Comparison of ENCODE assay signal across 17 cellular contexts in genomic region chr19:56312787-56313343, GRCh38. TPM values are rescaled to one million over a fixed set of nuclear protein-coding genes. Genes with fewer than 3 reads are reported as not detected.
DNase-seq lines count a peak whose midpoint lies in the region; ATAC-seq, FAIRE-seq and TF ChIP-seq lines count a peak whose summit lies in the region.
"Had no signal": no experiment of that assay in that cellular context is flagged by ENCODE, and none has a peak within 500 bp of the region (broad histone marks: within the 10 kb centered on the region; RNA-seq: fewer than 3 reads in every experiment).

No MANE protein-coding gene starts in this region.

- H3K27me3 Mint-ChIP-seq in Caco-2 (ENCODE audit: insufficient read depth, unreplicated experiment) (no peaks in the 10 kb centered on the region), memory B cell (no peaks in the 10 kb centered on the region)
- H3K27me3 Mint-ChIP-seq in activated CD8-positive, alpha-beta T cell treated with anti-CD3 and anti-CD28 coated beads for 36 hours, result no peaks in the 10 kb centered on the region

- H3K36me3 Mint-ChIP-seq in Caco-2 (ENCODE audit: insufficient read depth, unreplicated experiment), result peaks cover 33% of the 10 kb centered on the region
- H3K36me3 Mint-ChIP-seq in activated CD8-positive, alpha-beta T cell treated with anti-CD3 and anti-CD28 coated beads for 36 hours (ENCODE audit: low read depth), result peaks cover 28% of the 10 kb centered on the region
- H3K36me3 Mint-ChIP-seq in memory B cell, result peaks cover 14% of the 10 kb centered on the region

- TF ChIP-seq POLR2A in H54 (IDR thresholded peaks at IDR 0.05; ENCODE audit: low read depth, low read length), result no peak

- H3K4me3 ChIP-seq in Caco-2 (ENCODE audit: low read depth, low read length), result no peak overlapping the region

- no peak for TF ChIP-seq CTCF in 22Rv1 (IDR thresholded peaks at IDR 0.05)
- TF ChIP-seq CTCF in Caco-2 (IDR thresholded peaks at IDR 0.05; ENCODE audit: insufficient read depth in 1 of 2, low read depth in 1 of 2, low read length in 1 of 2, severe bottlenecking in 1 of 2, unreplicated experiment in 1 of 2), result no peak
- no peak for TF ChIP-seq CTCF in activated CD8-positive, alpha-beta T cell treated with anti-CD3 and anti-CD28 coated beads for 36 hours (IDR thresholded peaks at IDR 0.05)

- BruUV-seq in Caco-2 (replicated peaks; lab: Mats Ljungman, UMichigan), result no TSS peak

- no peaks in the 10 kb centered on the region for H3K27me3 ChIP-seq in Caco-2 (replicated peaks; ENCODE audit: control insufficient read depth, insufficient read depth, low read length)
- H3K27me3 ChIP-seq: transverse colon had no signal

- DNase-seq in Caco-2 (no peak), memory B cell (ENCODE audit: low spot score in 2 of 2) (no peak), SK-N-DZ (ENCODE audit: low spot score) (no peak), H54 (ENCODE audit: insufficient read length, low spot score) (no peak)
- DNase-seq in activated CD8-positive, alpha-beta T cell treated with anti-CD3 and anti-CD28 coated beads for 36 hours, result peak; percentile 9
- no peak for DNase-seq in stimulated activated CD4-positive, alpha-beta T cell treated with anti-CD3 and anti-CD28 coated beads, Interleukin-12 subunit alpha, Interleukin-12 subunit beta, amount 100 ng/mL, for 4 hours
- DNase-seq: AML-193, foreskin fibroblast, NCI-H1417, NCI-H446 treated with DMSO at 0.1 percent for 48 hours, transverse colon had no signal

- H3K4me3 Mint-ChIP-seq in Caco-2 (ENCODE audit: unreplicated experiment) (peak overlapping the region; percentile 86), memory B cell (peak overlapping the region; percentile 56)
- H3K4me3 Mint-ChIP-seq in activated CD8-positive, alpha-beta T cell treated with anti-CD3 and anti-CD28 coated beads for 36 hours, result peak overlapping the region; percentile 89

- no peaks in the 10 kb centered on the region for H3K36me3 ChIP-seq in Caco-2 (ENCODE audit: control insufficient read depth, insufficient read depth, low read length)
- H3K36me3 ChIP-seq: transverse colon had no signal

- H3K9me3 ChIP-seq in Caco-2, result no peaks in the 10 kb centered on the region
- H3K9me3 ChIP-seq: transverse colon had no signal

- H3K27ac ChIP-seq in 22Rv1, result peak overlapping the region; percentile 94; the same call in 1 of the 2 replicates

- peaks cover 9% of the 10 kb centered on the region; the same call in 1 of the 2 replicates for H3K4me1 ChIP-seq in Caco-2

- POLR2A ChIA-PET in Caco-2 (lab: Charles Lee), result no interaction called here
- POLR2A ChIA-PET in activated CD8-positive, alpha-beta T cell treated with anti-CD3 and anti-CD28 coated beads for 36 hours (lab: Charles Lee), result no interaction called here

- no peak for FAIRE-seq in H54 (lab: Jason Lieb, UNC)
- FAIRE-seq: bronchial epithelial cell, GM12891 had no signal

- H3K4me1 Mint-ChIP-seq in Caco-2 (ENCODE audit: low read depth, unreplicated experiment), result peaks cover 12% of the 10 kb centered on the region
- H3K4me1 Mint-ChIP-seq in activated CD8-positive, alpha-beta T cell treated with anti-CD3 and anti-CD28 coated beads for 36 hours (ENCODE audit: low read depth), result peaks cover 25% of the 10 kb centered on the region
- H3K4me1 Mint-ChIP-seq in memory B cell, result peaks cover 11% of the 10 kb centered on the region

- intact Hi-C loops in Caco-2 (cut with micrococcal nuclease; ENCODE audit: unreplicated experiment), result loop anchor here (5.0 kb wide), 1 partner anchor 236 kb away; no protein-coding TSS in a partner anchor
- intact Hi-C loops in activated CD8-positive, alpha-beta T cell treated with anti-CD3 and anti-CD28 coated beads for 36 hours (cut with micrococcal nuclease), result no loop called here

- no peaks in the 10 kb centered on the region for H3K9me3 Mint-ChIP-seq in Caco-2 (ENCODE audit: unreplicated experiment)
- peaks cover 1% of the 10 kb centered on the region for H3K9me3 Mint-ChIP-seq in activated CD8-positive, alpha-beta T cell treated with anti-CD3 and anti-CD28 coated beads for 36 hours
- no peaks in the 10 kb centered on the region for H3K9me3 Mint-ChIP-seq in memory B cell

- CTCF ChIA-PET in Caco-2 (lab: Charles Lee), result interaction anchor here (1.0 kb wide), 1 partner anchor 20 kb away, joined by 3 read pairs; no protein-coding TSS in a partner anchor
- CTCF ChIA-PET in activated CD8-positive, alpha-beta T cell treated with anti-CD3 and anti-CD28 coated beads for 36 hours (lab: Charles Lee), result interaction anchor here (1.4 to 2.0 kb wide), 4 partner anchors 21 to 232 kb away, joined by 3 to 6 read pairs (median 4); no protein-coding TSS in a partner anchor

- peak overlapping the region; percentile 98 for H3K27ac Mint-ChIP-seq in Caco-2 (ENCODE audit: unreplicated experiment)
- H3K27ac Mint-ChIP-seq in activated CD8-positive, alpha-beta T cell treated with anti-CD3 and anti-CD28 coated beads for 36 hours, result peak overlapping the region; percentile 99
- H3K27ac Mint-ChIP-seq in memory B cell, result peak overlapping the region; percentile 100

- no peak for ATAC-seq in activated CD8-positive, alpha-beta T cell treated with anti-CD3 and anti-CD28 coated beads for 36 hours
- ATAC-seq in memory B cell (ENCODE audit: low read depth) (no peak), HG02852 (IDR thresholded peaks at IDR 0.05; ENCODE audit: unreplicated experiment) (no peak)
- ATAC-seq: SK-N-SH treated with all-trans-retinoic acid at 6 μM for 48 hours had no signal

RNA-seq across cellular contexts. Expression of gene ZSCAN5A, which starts 1.8 kb away (rescaled TPM):
- 10.9 and 11.3 TPM in 2 replicates for total RNA-seq in Caco-2 (2022)
- 1 to 10 TPM; 7.7 to 9.0 TPM for total RNA-seq in activated CD8-positive, alpha-beta T cell treated with anti-CD3 and anti-CD28 coated beads for 36 hours
- polyA plus RNA-seq in SK-N-DZ (2014; cell fraction: cytosol; rRNA removed), result 2.2 and 3.2 TPM in 2 replicates
- 2.8 and 4.7 TPM in 2 replicates for polyA plus RNA-seq in SK-N-DZ (2014; cell fraction: nucleus; rRNA removed)

RNA-seq across cellular contexts. Expression of gene EDDM13, which starts 40.3 kb away (rescaled TPM):
- not detected in 2 replicates for total RNA-seq in Caco-2 (2022)
- total RNA-seq in activated CD8-positive, alpha-beta T cell treated with anti-CD3 and anti-CD28 coated beads for 36 hours, result 1 to 10 TPM in 1 of 2 experiments, not detected in 1; 1.3 TPM
- polyA plus RNA-seq in SK-N-DZ (2014; cell fraction: cytosol; rRNA removed), result not detected in 2 replicates
- polyA plus RNA-seq in SK-N-DZ (2014; cell fraction: nucleus; rRNA removed), result not detected in 2 replicates
- total RNA-seq: bronchial epithelial cell, mononuclear cell, transverse colon had no signal
